ENCODE assay signal across 1 cellular context in the genomic region with DNA sequence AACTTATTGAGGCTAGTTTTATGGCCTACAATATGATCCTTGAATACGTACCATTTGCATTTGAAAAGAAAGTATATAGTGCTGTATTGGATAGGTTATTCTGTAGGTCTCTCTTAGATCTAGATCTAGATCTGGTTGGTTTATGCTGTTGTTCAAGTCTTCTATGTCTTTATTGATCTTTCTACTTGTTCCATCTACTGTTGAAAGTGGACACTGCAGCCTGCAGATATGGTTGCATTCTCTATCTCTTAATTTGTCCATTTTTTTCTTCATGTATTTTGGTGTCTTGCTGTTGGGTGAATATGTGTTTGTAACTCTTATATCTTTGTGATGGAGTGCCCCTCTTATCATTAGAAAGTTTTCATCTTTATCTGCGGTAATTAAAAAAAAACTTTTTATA.
TF ChIP-seq lines count a peak whose summit lies in the region.

No MANE protein-coding gene starts in this region.

TF ChIP-seq in liver, 16 proteins besides CTCF, POLR2A, EP300 and RAD21 (continued from another document):
- TF ChIP-seq, protein P1, sequence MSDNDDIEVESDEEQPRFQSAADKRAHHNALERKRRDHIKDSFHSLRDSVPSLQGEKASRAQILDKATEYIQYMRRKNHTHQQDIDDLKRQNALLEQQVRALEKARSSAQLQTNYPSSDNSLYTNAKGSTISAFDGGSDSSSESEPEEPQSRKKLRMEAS (IDR thresholded peaks at IDR 0.05): no peak
- TF ChIP-seq EGR1 (IDR thresholded peaks at IDR 0.05; ENCODE audit: low read depth in 2 of 2) (no peak), RXRA (IDR thresholded peaks at IDR 0.05) (no peak), YY1 (IDR thresholded peaks at IDR 0.05) (no peak), TAF1 (conservative IDR thresholded peaks at IDR 0.05) (no peak), ZBTB33 (IDR thresholded peaks at IDR 0.05) (no peak), GABPA (IDR thresholded peaks at IDR 0.05 in 1 of 2, conservative IDR thresholded peaks at IDR 0.05 in 1 of 2) (no peak), FOXA1 (IDR thresholded peaks at IDR 0.05) (no peak), NR2F2 (IDR thresholded peaks at IDR 0.05) (no peak), JUND (IDR thresholded peaks at IDR 0.05) (no peak)
- TF ChIP-seq, protein P2, sequence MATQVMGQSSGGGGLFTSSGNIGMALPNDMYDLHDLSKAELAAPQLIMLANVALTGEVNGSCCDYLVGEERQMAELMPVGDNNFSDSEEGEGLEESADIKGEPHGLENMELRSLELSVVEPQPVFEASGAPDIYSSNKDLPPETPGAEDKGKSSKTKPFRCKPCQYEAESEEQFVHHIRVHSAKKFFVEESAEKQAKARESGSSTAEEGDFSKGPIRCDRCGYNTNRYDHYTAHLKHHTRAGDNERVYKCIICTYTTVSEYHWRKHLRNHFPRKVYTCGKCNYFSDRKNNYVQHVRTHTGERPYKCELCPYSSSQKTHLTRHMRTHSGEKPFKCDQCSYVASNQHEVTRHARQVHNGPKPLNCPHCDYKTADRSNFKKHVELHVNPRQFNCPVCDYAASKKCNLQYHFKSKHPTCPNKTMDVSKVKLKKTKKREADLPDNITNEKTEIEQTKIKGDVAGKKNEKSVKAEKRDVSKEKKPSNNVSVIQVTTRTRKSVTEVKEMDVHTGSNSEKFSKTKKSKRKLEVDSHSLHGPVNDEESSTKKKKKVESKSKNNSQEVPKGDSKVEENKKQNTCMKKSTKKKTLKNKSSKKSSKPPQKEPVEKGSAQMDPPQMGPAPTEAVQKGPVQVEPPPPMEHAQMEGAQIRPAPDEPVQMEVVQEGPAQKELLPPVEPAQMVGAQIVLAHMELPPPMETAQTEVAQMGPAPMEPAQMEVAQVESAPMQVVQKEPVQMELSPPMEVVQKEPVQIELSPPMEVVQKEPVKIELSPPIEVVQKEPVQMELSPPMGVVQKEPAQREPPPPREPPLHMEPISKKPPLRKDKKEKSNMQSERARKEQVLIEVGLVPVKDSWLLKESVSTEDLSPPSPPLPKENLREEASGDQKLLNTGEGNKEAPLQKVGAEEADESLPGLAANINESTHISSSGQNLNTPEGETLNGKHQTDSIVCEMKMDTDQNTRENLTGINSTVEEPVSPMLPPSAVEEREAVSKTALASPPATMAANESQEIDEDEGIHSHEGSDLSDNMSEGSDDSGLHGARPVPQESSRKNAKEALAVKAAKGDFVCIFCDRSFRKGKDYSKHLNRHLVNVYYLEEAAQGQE (IDR thresholded peaks at IDR 0.05): no peak
